ENCODE assay signal across 8 cellular contexts in the genomic region with DNA sequence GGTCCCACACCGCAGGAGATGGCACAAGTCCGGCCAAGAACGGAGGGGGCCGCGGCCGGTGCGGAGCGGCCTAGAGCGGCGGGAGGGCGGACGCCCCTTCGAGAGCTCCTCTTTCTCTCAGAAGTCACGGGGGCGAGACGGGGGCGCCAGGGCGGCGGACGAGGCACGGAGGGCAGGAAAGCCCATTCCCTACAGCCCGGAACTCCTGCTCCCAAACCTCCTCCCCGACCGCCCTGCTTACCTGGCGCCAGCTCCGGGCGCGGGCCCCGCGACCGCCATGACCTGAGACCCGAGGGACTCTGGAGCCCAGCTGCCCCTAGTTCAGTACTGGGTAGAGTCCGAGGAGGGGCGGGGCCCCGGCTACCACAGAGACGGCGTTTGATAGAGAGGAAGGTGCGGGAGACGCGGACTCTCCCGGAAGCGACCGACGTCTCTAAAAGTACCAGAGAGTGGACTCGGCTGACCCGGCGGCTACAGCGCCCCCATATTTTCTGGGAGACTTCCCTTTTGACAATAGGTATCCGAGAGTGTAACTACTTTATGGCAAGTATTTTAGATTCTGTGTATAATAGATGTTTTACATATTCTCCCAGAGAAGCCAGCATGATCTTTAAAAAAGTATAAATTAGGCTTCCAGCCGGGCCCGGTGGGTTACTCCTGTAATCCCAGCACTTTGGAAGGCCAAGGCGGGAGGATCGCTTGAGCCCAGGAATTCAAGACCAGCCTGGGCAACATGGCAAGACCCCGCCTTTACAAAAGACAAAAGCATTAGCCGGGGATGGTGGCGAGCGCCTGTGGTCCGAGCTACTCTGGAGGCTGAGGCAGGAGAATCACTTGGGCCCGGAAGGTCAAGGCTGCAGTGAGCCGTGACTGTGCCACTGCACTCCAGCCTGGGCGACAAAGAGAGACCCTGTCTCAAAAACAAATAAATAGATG. TPM values are rescaled to one million over a fixed set of nuclear protein-coding genes. Genes with fewer than 3 reads are reported as not detected.
DNase-seq lines count a peak whose midpoint lies in the region; TF ChIP-seq lines count a peak whose summit lies in the region.

A gene (minus strand): TSS at position 301 of the 936 bp plus-strand sequence. CDS start 22 bp downstream, at position 279.

- H3K27ac ChIP-seq in SK-N-MC (peak within 1 kb of the TSS; percentile 76), temporal lobe (ENCODE audit: low read depth, low read length) (peak within 1 kb of the TSS; percentile 54)

- H3K4me1 Mint-ChIP-seq in activated naive CD4-positive, alpha-beta T cell treated with anti-CD3 and anti-CD28 coated beads, Interleukin-2, amount 10 ng/mL, durations not matched to agents 7 days and 5 days, result peaks cover 34% of the 10 kb centered on the region

- peak within 1 kb of the TSS; percentile 86 for H3K9ac ChIP-seq in SK-N-MC (ENCODE audit: insufficient read length)

- H3K9me3 ChIP-seq in SK-N-MC (ENCODE audit: low read depth, low read length), result no peaks in the 10 kb centered on the region

- H3K36me3 ChIP-seq in SK-N-MC (ENCODE audit: insufficient read depth, low read length), result peaks cover 10% of the 10 kb centered on the region; the same call in 1 of the 2 replicates

- TF ChIP-seq CTCF in HFF-Myc (IDR thresholded peaks at IDR 0.05; ENCODE audit: low read depth, low read length, missing control alignments), result peak; percentile 57

- no peaks in the 10 kb centered on the region for H3K9me3 Mint-ChIP-seq in activated naive CD4-positive, alpha-beta T cell treated with anti-CD3 and anti-CD28 coated beads, Interleukin-2, amount 10 ng/mL, durations not matched to agents 7 days and 5 days

- CTCF ChIA-PET in activated naive CD4-positive, alpha-beta T cell treated with anti-CD3 and anti-CD28 coated beads, Interleukin-2, amount 10 ng/mL, durations not matched to agents 7 days and 5 days (lab: Charles Lee), result interaction anchor here (1.3 kb wide), 1 partner anchor 9 kb away, joined by 5 read pairs; no protein-coding TSS in a partner anchor

- H3K36me3 Mint-ChIP-seq in activated naive CD4-positive, alpha-beta T cell treated with anti-CD3 and anti-CD28 coated beads, Interleukin-2, amount 10 ng/mL, durations not matched to agents 7 days and 5 days, result peaks cover 9% of the 10 kb centered on the region

- no peaks in the 10 kb centered on the region for H3K27me3 Mint-ChIP-seq in activated naive CD4-positive, alpha-beta T cell treated with anti-CD3 and anti-CD28 coated beads, Interleukin-2, amount 10 ng/mL, durations not matched to agents 7 days and 5 days

- peak within 1 kb of the TSS; percentile 93 for H3K4me3 Mint-ChIP-seq in activated naive CD4-positive, alpha-beta T cell treated with anti-CD3 and anti-CD28 coated beads, Interleukin-2, amount 10 ng/mL, durations not matched to agents 7 days and 5 days

- DNase-seq in HFF-Myc (ENCODE audit: extremely low read depth, low read depth) (peak; percentile 69), MV-4-11 (lab: John Stamatoyannopoulos, UW) (peak; percentile 93), SK-N-MC (ENCODE audit: low read depth, low spot score) (peak; percentile 42), germinal center (ENCODE audit: low spot score) (peak; percentile 77), occipital lobe (lab: John Stamatoyannopoulos, UW) (peak; percentile 91)
- peak; percentile 90 for DNase-seq in activated naive CD4-positive, alpha-beta T cell treated with anti-CD3 and anti-CD28 coated beads, Interleukin-2, amount 10 ng/mL, durations not matched to agents 7 days and 5 days

- H3K4me3 ChIP-seq in GM08714 (ENCODE audit: low read length), result peak within 1 kb of the TSS; percentile 99
- peak within 1 kb of the TSS; percentile 89 for H3K4me3 ChIP-seq in HFF-Myc (replicated peaks; ENCODE audit: low read depth, low read length)
- peak within 1 kb of the TSS; percentile 84 for H3K4me3 ChIP-seq in SK-N-MC

- peak within 1 kb of the TSS; percentile 94 for H3K27ac Mint-ChIP-seq in activated naive CD4-positive, alpha-beta T cell treated with anti-CD3 and anti-CD28 coated beads, Interleukin-2, amount 10 ng/mL, durations not matched to agents 7 days and 5 days

RNA-seq across cellular contexts. Expression of the gene that starts here (rescaled TPM):
- total RNA-seq in occipital lobe, result 22.3 TPM
- 24.8 TPM for total RNA-seq in temporal lobe

Comparison
In these comparisons a context has a peak if more than half of its experiments do, and no peak if none do; other contexts are left out.
1. Peak in every context shown above with its lines: DNase-seq, H3K4me3 ChIP-seq and H3K27ac ChIP-seq.
2. DNase-seq: peak in every context shown above with its lines; median percentile 93 in MV-4-11; 91 in occipital lobe; 90 in activated naive CD4-positive, alpha-beta T cell treated with anti-CD3 and anti-CD28 coated beads, Interleukin-2, amount 10 ng/mL, durations not matched to agents 7 days and 5 days; 77 in germinal center; 69 in HFF-Myc; 42 in SK-N-MC.